Comparison of ENCODE assay signal across 1 cellular context in genomic region chr10:17764142-17764541, GRCh38.
TF ChIP-seq lines count a peak whose summit lies in the region.

No MANE protein-coding gene starts in this region.

TF ChIP-seq in H1, 55 proteins besides CTCF, POLR2A, EP300 and RAD21 (continued from another document):
- TF ChIP-seq ATF2 (IDR thresholded peaks at IDR 0.05; ENCODE audit: low read length), result no peak
- no peak for TF ChIP-seq ASH2L (IDR thresholded peaks at IDR 0.05; ENCODE audit: low read length)
- TF ChIP-seq TAF1 (IDR thresholded peaks at IDR 0.05; ENCODE audit: low read depth, low read length), result no peak
- no peak for TF ChIP-seq HDAC2 (IDR thresholded peaks at IDR 0.05; ENCODE audit: borderline replicate concordance in 1 of 2, low read depth in 2 of 2, low read length in 2 of 2)
- TF ChIP-seq POLR2AphosphoS5 (IDR thresholded peaks at IDR 0.05; ENCODE audit: low read depth, low read length), result peak; percentile 89
- no peak for TF ChIP-seq CTBP2 (IDR thresholded peaks at IDR 0.05; ENCODE audit: borderline replicate concordance, insufficient read depth, insufficient read length, low read length)
- TF ChIP-seq USF2 (IDR thresholded peaks at IDR 0.05; ENCODE audit: low read length), result no peak
- TF ChIP-seq, protein P1, sequence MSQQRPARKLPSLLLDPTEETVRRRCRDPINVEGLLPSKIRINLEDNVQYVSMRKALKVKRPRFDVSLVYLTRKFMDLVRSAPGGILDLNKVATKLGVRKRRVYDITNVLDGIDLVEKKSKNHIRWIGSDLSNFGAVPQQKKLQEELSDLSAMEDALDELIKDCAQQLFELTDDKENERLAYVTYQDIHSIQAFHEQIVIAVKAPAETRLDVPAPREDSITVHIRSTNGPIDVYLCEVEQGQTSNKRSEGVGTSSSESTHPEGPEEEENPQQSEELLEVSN (IDR thresholded peaks at IDR 0.05), result no peak
- TF ChIP-seq TCF12 (IDR thresholded peaks at IDR 0.05; ENCODE audit: low read depth, low read length), result 0 out of 2 replicates have a peak, but pooled peaks have one; percentile 69
- 0 out of 2 replicates have a peak, but pooled peaks have one; percentile 17 for TF ChIP-seq SP1 (IDR thresholded peaks at IDR 0.05; ENCODE audit: low read depth, low read length)
- TF ChIP-seq BACH1 (IDR thresholded peaks at IDR 0.05; ENCODE audit: low read length), result no peak
- no peak for TF ChIP-seq KDM1A (IDR thresholded peaks at IDR 0.05; ENCODE audit: borderline replicate concordance, low read length)
- no peak for TF ChIP-seq SUZ12 (IDR thresholded peaks at IDR 0.05; ENCODE audit: low read length)
- TF ChIP-seq CHD7 (IDR thresholded peaks at IDR 0.05; ENCODE audit: insufficient replicate concordance, low read length), result no peak
- TF ChIP-seq GTF2F1 (IDR thresholded peaks at IDR 0.05; ENCODE audit: borderline replicate concordance, low read depth, low read length), result no peak
